In genomic region chr17:82367724-82368524, GRCh38 we compare ENCODE assay signal across 1 cellular context.
TF ChIP-seq lines count a peak whose summit lies in the region.

No MANE protein-coding gene starts in this region.

TF ChIP-seq in HepG2, 621 proteins besides CTCF, POLR2A, EP300 and RAD21 (continued from another document and continues in another):
- TF ChIP-seq ARID5B (CRISPR knock-in tag; IDR thresholded peaks at IDR 0.05), result peak; percentile 3
- no peak for TF ChIP-seq ZNF503 (CRISPR knock-in tag; IDR thresholded peaks at IDR 0.05)
- TF ChIP-seq ZNF772 (CRISPR knock-in tag; IDR thresholded peaks at IDR 0.05), result peak; percentile 50; the same call in 1 of the 2 replicates
- no peak for TF ChIP-seq RFX1 (IDR thresholded peaks at IDR 0.05)
- no peak for TF ChIP-seq KDM4B (CRISPR knock-in tag; IDR thresholded peaks at IDR 0.05)
- TF ChIP-seq WIZ (CRISPR knock-in tag; IDR thresholded peaks at IDR 0.05), result no peak
- TF ChIP-seq ZGPAT (CRISPR knock-in tag; IDR thresholded peaks at IDR 0.05), result peak; percentile 49
- no peak for TF ChIP-seq MED13 (CRISPR knock-in tag; IDR thresholded peaks at IDR 0.05)
- TF ChIP-seq ZNF616 (CRISPR knock-in tag; IDR thresholded peaks at IDR 0.05; ENCODE audit: low read depth), result no peak
- no peak for TF ChIP-seq ZBTB3 (CRISPR knock-in tag; IDR thresholded peaks at IDR 0.05; ENCODE audit: borderline replicate concordance, low read depth)
- TF ChIP-seq RBM39 (IDR thresholded peaks at IDR 0.05; ENCODE audit: low read depth, low read length, poor library complexity, severe bottlenecking), result no peak
- TF ChIP-seq XBP1 (CRISPR knock-in tag; IDR thresholded peaks at IDR 0.05), result no peak
- TF ChIP-seq NCOA2 (CRISPR knock-in tag; IDR thresholded peaks at IDR 0.05), result peak; percentile 11; the same call in 1 of the 2 replicates
- TF ChIP-seq IRF2 (CRISPR knock-in tag; IDR thresholded peaks at IDR 0.05), result peak; percentile 47; the same call in 1 of the 2 replicates
- peak; percentile 54 for TF ChIP-seq MAFF (IDR thresholded peaks at IDR 0.05; ENCODE audit: low read depth, low read length)
- TF ChIP-seq ZNF556 (CRISPR knock-in tag; IDR thresholded peaks at IDR 0.05; ENCODE audit: borderline replicate concordance), result no peak
- no peak for TF ChIP-seq CEBPG (CRISPR knock-in tag; IDR thresholded peaks at IDR 0.05)
- TF ChIP-seq SRSF9 (IDR thresholded peaks at IDR 0.05; ENCODE audit: borderline replicate concordance, insufficient read depth, low read depth, low read length, poor library complexity, severe bottlenecking), result no peak
- TF ChIP-seq ONECUT2 (CRISPR knock-in tag; IDR thresholded peaks at IDR 0.05), result no peak
- TF ChIP-seq SMC3 (IDR thresholded peaks at IDR 0.05; ENCODE audit: low read length), result no peak; the same call in 1 of the 2 replicates
- no peak for TF ChIP-seq CREBL2 (CRISPR knock-in tag; IDR thresholded peaks at IDR 0.05; ENCODE audit: borderline replicate concordance)
- peak; percentile 77 for TF ChIP-seq ELF1 (CRISPR knock-in tag; IDR thresholded peaks at IDR 0.05)
- no peak for TF ChIP-seq ZNF530 (CRISPR knock-in tag; IDR thresholded peaks at IDR 0.05; ENCODE audit: low read depth)
- TF ChIP-seq KDM5A (IDR thresholded peaks at IDR 0.05; ENCODE audit: borderline replicate concordance, low read length), result no peak
- peak; percentile 85 for TF ChIP-seq ZNF143 (CRISPR knock-in tag; IDR thresholded peaks at IDR 0.05)
- TF ChIP-seq MTA3 (CRISPR knock-in tag; IDR thresholded peaks at IDR 0.05), result no peak
- no peak for TF ChIP-seq ZFP37 (CRISPR knock-in tag; IDR thresholded peaks at IDR 0.05; ENCODE audit: borderline replicate concordance)
- TF ChIP-seq TAF15 (IDR thresholded peaks at IDR 0.05; ENCODE audit: low read depth, low read length, poor library complexity, severe bottlenecking), result no peak
- 0 out of 4 replicates have a peak, but pooled peaks of 1 of the 2 experiments have one; percentile 24 for TF ChIP-seq HMGXB4 (CRISPR knock-in tag; IDR thresholded peaks at IDR 0.05; ENCODE audit: borderline replicate concordance in 1 of 2, low read depth in 1 of 2)
- TF ChIP-seq BRD4 (CRISPR knock-in tag; IDR thresholded peaks at IDR 0.05), result no peak
- TF ChIP-seq ZHX2 (IDR thresholded peaks at IDR 0.05; ENCODE audit: low read depth), result no peak
- no peak for TF ChIP-seq ZHX2 (CRISPR knock-in tag; IDR thresholded peaks at IDR 0.05; ENCODE audit: borderline replicate concordance)
- TF ChIP-seq ZBTB1 (CRISPR knock-in tag; IDR thresholded peaks at IDR 0.05; ENCODE audit: borderline replicate concordance), result no peak
- TF ChIP-seq KMT2B (CRISPR knock-in tag; IDR thresholded peaks at IDR 0.05), result no peak
- TF ChIP-seq POLR2G (IDR thresholded peaks at IDR 0.05; ENCODE audit: low read depth, low read length), result peak; percentile 88
- TF ChIP-seq ZNF274 (CRISPR knock-in tag; IDR thresholded peaks at IDR 0.05), result no peak
- no peak for TF ChIP-seq ZNF614 (CRISPR knock-in tag; IDR thresholded peaks at IDR 0.05; ENCODE audit: borderline replicate concordance)
- no peak for TF ChIP-seq FOXA1 (IDR thresholded peaks at IDR 0.05)
- 0 out of 2 replicates have a peak, but pooled peaks have one; percentile 18 for TF ChIP-seq FOXA1 (CRISPR knock-in tag; IDR thresholded peaks at IDR 0.05)
- no peak for TF ChIP-seq ARHGAP35 (CRISPR knock-in tag; IDR thresholded peaks at IDR 0.05; ENCODE audit: borderline replicate concordance)
- peak; percentile 43 for TF ChIP-seq ZFY (CRISPR knock-in tag; IDR thresholded peaks at IDR 0.05)
- peak; percentile 100 for TF ChIP-seq NFYB (CRISPR knock-in tag; IDR thresholded peaks at IDR 0.05)
- peak; percentile 70 for TF ChIP-seq TAF1 (CRISPR knock-in tag; IDR thresholded peaks at IDR 0.05)
- TF ChIP-seq FOXK1 (CRISPR knock-in tag; IDR thresholded peaks at IDR 0.05; ENCODE audit: borderline replicate concordance, low read depth), result 0 out of 2 replicates have a peak, but pooled peaks have one; percentile 39
- no peak for TF ChIP-seq ZNF225 (CRISPR knock-in tag; IDR thresholded peaks at IDR 0.05)
- TF ChIP-seq KAT8 (CRISPR knock-in tag; IDR thresholded peaks at IDR 0.05), result peak; percentile 82
- TF ChIP-seq ZNF280D (CRISPR knock-in tag; IDR thresholded peaks at IDR 0.05), result 0 out of 2 replicates have a peak, but pooled peaks have one; percentile 48
- no peak for TF ChIP-seq ESRRA (CRISPR knock-in tag; IDR thresholded peaks at IDR 0.05; ENCODE audit: low read depth)
- TF ChIP-seq NFE2L1 (CRISPR knock-in tag; IDR thresholded peaks at IDR 0.05; ENCODE audit: borderline replicate concordance), result no peak
- TF ChIP-seq PHF8 (CRISPR knock-in tag; IDR thresholded peaks at IDR 0.05), result peak; percentile 39; the same call in 1 of the 2 replicates
- peak; percentile 84 for TF ChIP-seq RFXAP (CRISPR knock-in tag; IDR thresholded peaks at IDR 0.05; ENCODE audit: borderline replicate concordance)
- TF ChIP-seq SP2 (CRISPR knock-in tag; IDR thresholded peaks at IDR 0.05), result peak; percentile 95
- TF ChIP-seq ZSCAN9 (CRISPR knock-in tag; IDR thresholded peaks at IDR 0.05; ENCODE audit: borderline replicate concordance), result no peak; the same call in 1 of the 2 replicates
